8 cellular contexts compared by ENCODE assay signal in genomic region chr5:317086-317811, GRCh38. TPM values are rescaled to one million over a fixed set of nuclear protein-coding genes. Genes with fewer than 3 reads are reported as not detected.
DNase-seq lines count a peak whose midpoint lies in the region; ATAC-seq and TF ChIP-seq lines count a peak whose summit lies in the region.

No MANE protein-coding gene starts in this region.

- CTCF ChIA-PET in Calu3 (lab: Charles Lee): interaction anchor here (1.1 to 1.8 kb wide), 6 partner anchors 66 to 129 kb away, joined by 3 to 13 read pairs (median 5); no protein-coding TSS in a partner anchor

- no peak for TF ChIP-seq POLR2A in gastroesophageal sphincter (IDR thresholded peaks at IDR 0.05)

- H3K9me3 Mint-ChIP-seq in Calu3 (ENCODE audit: low read depth, unreplicated experiment): no peaks in the 10 kb centered on the region

- ATAC-seq in GM19023 (IDR thresholded peaks at IDR 0.05; ENCODE audit: unreplicated experiment): peak; percentile 69
- peak; percentile 45 for ATAC-seq in HG03064 (IDR thresholded peaks at IDR 0.05; ENCODE audit: low read depth, unreplicated experiment)
- peak; percentile 13 to 31 for ATAC-seq in left cardiac atrium
- ATAC-seq in gastroesophageal sphincter: no peak

- H3K4me3 Mint-ChIP-seq in Calu3 (ENCODE audit: low read depth, unreplicated experiment): no peak overlapping the region

- peaks cover 14% of the 10 kb centered on the region for H3K27me3 Mint-ChIP-seq in Calu3 (ENCODE audit: unreplicated experiment)

- 77% methylated on average over 6 of the region's 26 CpGs; no CpG with 5 or more reads in 1 of the 2 donors for WGBS in gastroesophageal sphincter (ENCODE audit: low coverage in 1 of 2), 2 donors

- peaks cover 28% of the 10 kb centered on the region for H3K36me3 Mint-ChIP-seq in Calu3 (ENCODE audit: insufficient read depth, unreplicated experiment)

- peak; percentile 79 for DNase-seq in Calu3
- DNase-seq in NCI-H510A treated with DMSO at 0.1 percent for 48 hours (lab: John Stamatoyannopoulos, UW): peak; percentile 96
- peak; percentile 64 for DNase-seq in activated T-cell treated with anti-CD3 and anti-CD28 coated beads for 48 hours (ENCODE audit: low read depth)
- DNase-seq in left cardiac atrium: no peak
- DNase-seq in stimulated activated CD4-positive, alpha-beta T cell treated with anti-CD3 and anti-CD28 coated beads, Interleukin-12 subunit alpha, Interleukin-12 subunit beta, amount 100 ng/mL, for 48 hours (ENCODE audit: low read depth in 2 of 3, low spot score in 1 of 3): peak in 2 of 3 donors; percentile 27 to 39

- no peaks in the 10 kb centered on the region for H3K9me3 ChIP-seq in gastroesophageal sphincter

- no peaks in the 10 kb centered on the region for H3K4me1 Mint-ChIP-seq in Calu3 (ENCODE audit: low read depth, unreplicated experiment)

- no peak overlapping the region for H3K4me3 ChIP-seq in gastroesophageal sphincter

- peaks cover 0 to 21% (median 15%) of the 10 kb centered on the region in 3 donors for H3K4me1 ChIP-seq in gastroesophageal sphincter

- TF ChIP-seq EP300 in gastroesophageal sphincter (IDR thresholded peaks at IDR 0.05): no peak

- no TSS peak for BruUV-seq in Calu3 (replicated peaks; lab: Mats Ljungman, UMichigan)

- TF ChIP-seq CTCF in Calu3 (IDR thresholded peaks at IDR 0.05; ENCODE audit: unreplicated experiment) (no peak), gastroesophageal sphincter (IDR thresholded peaks at IDR 0.05) (peak in 2 of 4 experiments; percentile 36 to 51)

- intact Hi-C loops in Calu3 (cut with micrococcal nuclease; ENCODE audit: unreplicated experiment): loop anchor here (5.0 kb wide), 1 partner anchor 120 kb away; no protein-coding TSS in a partner anchor
- intact Hi-C loops in left cardiac atrium (cut with DNase I): loop anchor here in 1 of 2 donors (10.0 kb wide), 1 partner anchor 118 kb away; no protein-coding TSS in a partner anchor

- H3K27me3 ChIP-seq in gastroesophageal sphincter: peaks cover 41% of the 10 kb centered on the region

- H3K27ac Mint-ChIP-seq in Calu3 (ENCODE audit: unreplicated experiment): peak overlapping the region; percentile 60

- no peak overlapping the region for H3K27ac ChIP-seq in gastroesophageal sphincter

- peaks cover 0 to 54% of the 10 kb centered on the region in 2 donors for H3K36me3 ChIP-seq in gastroesophageal sphincter

RNA-seq across cellular contexts. Expression of gene AHRR, which starts 4.3 kb away (rescaled TPM):
- 1.3 TPM in 2 replicates for total RNA-seq in Calu3 (2022)
- 1 to 10 TPM; 1.9 to 3.8 TPM for total RNA-seq in left cardiac atrium
- 1 to 10 TPM in 1 of 4 donors, under 1 TPM in 3; 0.15 to 1.7 (median 0.45) TPM for total RNA-seq in gastroesophageal sphincter

RNA-seq across cellular contexts. Expression of gene PDCD6, which starts 45.8 kb away (rescaled TPM):
- total RNA-seq in Calu3 (2022) (109 and 127 TPM in 2 replicates), left cardiac atrium (10 to 100 TPM; 40.8 to 44.6 TPM), gastroesophageal sphincter (10 to 100 TPM; 62.0 to 82.3 (median 66.8) TPM)
